In the genomic region with DNA sequence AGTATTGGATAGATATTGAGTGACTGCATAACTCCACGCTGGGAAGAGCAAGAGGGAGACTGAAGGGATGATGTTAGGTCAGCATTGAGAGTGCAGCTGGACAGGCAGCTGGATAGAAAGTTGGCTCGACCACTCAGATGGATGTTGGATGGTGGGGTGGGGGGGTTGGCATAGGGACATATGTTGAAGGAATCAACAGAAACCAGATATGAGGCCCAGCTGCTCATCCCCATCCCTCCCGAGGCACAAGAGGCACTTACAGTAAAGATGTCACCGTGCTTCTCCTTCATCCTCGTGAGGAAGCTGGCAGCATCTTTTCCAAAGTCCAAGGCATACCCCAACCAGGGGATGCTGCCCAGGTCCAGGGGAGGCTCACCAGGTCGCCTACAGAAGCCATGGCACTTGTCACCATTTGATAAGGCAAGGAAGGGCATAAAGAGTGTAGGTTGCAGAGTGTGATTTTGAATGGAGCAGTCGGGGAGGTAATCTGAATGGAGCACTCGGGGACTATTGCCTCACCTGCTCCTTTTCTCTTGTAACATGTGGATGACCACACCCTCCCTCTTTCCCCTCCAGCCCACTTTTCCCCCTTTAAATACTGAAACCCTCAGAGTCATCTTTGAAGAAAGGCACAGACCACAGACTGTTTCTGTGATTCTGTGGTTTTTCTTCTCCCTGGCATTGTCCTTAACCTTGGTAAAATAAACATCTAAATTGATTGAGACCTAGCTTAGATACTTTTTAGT, we compare ENCODE assay signal across 28 cellular contexts. TPM values are rescaled to one million over a fixed set of nuclear protein-coding genes. Genes with fewer than 3 reads are reported as not detected.
DNase-seq lines count a peak whose midpoint lies in the region; ATAC-seq and TF ChIP-seq lines count a peak whose summit lies in the region.
"Had no signal": no experiment of that assay in that cellular context is flagged by ENCODE, and none has a peak within 500 bp of the region (broad histone marks: within the 10 kb centered on the region; RNA-seq: fewer than 3 reads in every experiment).

No MANE protein-coding gene starts in this region.

- TF ChIP-seq CTCF in ascending aorta (IDR thresholded peaks at IDR 0.05) (no peak), brain microvascular endothelial cell (IDR thresholded peaks at IDR 0.05; ENCODE audit: low read depth, low read length, missing control alignments) (no peak)

- no peaks in the 10 kb centered on the region for H3K27me3 ChIP-seq in ascending aorta
- H3K27me3 ChIP-seq in brain microvascular endothelial cell (replicated peaks), result no peaks in the 10 kb centered on the region
- H3K27me3 ChIP-seq: adrenal gland, body of pancreas, esophagus muscularis mucosa, upper lobe of left lung had no signal

- DNase-seq in activated effector memory CD4-positive, alpha-beta T cell treated with anti-CD3 and anti-CD28 coated beads, Interleukin-2, amount 50 U/mL, for 16 hours, result peak; percentile 34
- DNase-seq in activated effector memory CD4-positive, alpha-beta T cell treated with Interleukin-2 at 50 U/mL for 16 hours, result no peak
- peak; percentile 78 for DNase-seq in NCI-H524 treated with DMSO at 0.1 percent for 48 hours (lab: John Stamatoyannopoulos, UW)
- no peak for DNase-seq in ascending aorta (ENCODE audit: low spot score in 2 of 2)
- no peak for DNase-seq in brain microvascular endothelial cell
- no peak for DNase-seq in NCI-H526 (lab: John Stamatoyannopoulos, UW)
- DNase-seq: activated CD4-positive, alpha-beta memory T cell treated with anti-CD3 and anti-CD28 coated beads for 36 hours; activated CD4-positive, CD25-positive, alpha-beta regulatory T cell treated with anti-CD3 and anti-CD28 coated beads, Interleukin-2, amount 50 U/mL, for 72 hours; adrenal gland; AML-193; body of pancreas; CD4-positive, alpha-beta memory T cell; EL; foreskin fibroblast; GOT3; KBM-7; NCI-H1930; NCI-H2227 treated with DMSO at 0.1 percent for 48 hours; NCI-H748 treated with DMSO at 0.1 percent for 48 hours; OCI-M1; SK-N-SH; stimulated activated CD4-positive, alpha-beta T cell treated with anti-CD3 and anti-CD28 coated beads, Interleukin-4, amount 100 ng/mL, for 24 hours; upper lobe of left lung had no signal

- no peaks in the 10 kb centered on the region for H3K9me3 ChIP-seq in ascending aorta
- H3K9me3 ChIP-seq: adrenal gland, body of pancreas, esophagus muscularis mucosa, SK-N-SH had no signal

- in situ Hi-C loops in brain microvascular endothelial cell (cut with HindIII; ENCODE audit: low pct_ligation_motif_present, low sequenced_read_pairs), result no loop called here

- peak overlapping the region; percentile 97 to 100 for H3K27ac ChIP-seq in ascending aorta
- no peak overlapping the region for H3K27ac ChIP-seq in brain microvascular endothelial cell
- H3K27ac ChIP-seq: adrenal gland, body of pancreas, upper lobe of left lung had no signal

- no peak for ATAC-seq in HG03565 (IDR thresholded peaks at IDR 0.05; ENCODE audit: unreplicated experiment)
- ATAC-seq: body of pancreas, left lobe of liver had no signal

- H3K36me3 ChIP-seq in ascending aorta (peaks cover 49 to 51% of the 10 kb centered on the region in 2 donors), brain microvascular endothelial cell (replicated peaks) (peaks cover 11% of the 10 kb centered on the region)
- H3K36me3 ChIP-seq: adrenal gland, upper lobe of left lung had no signal

- intact Hi-C loops in ascending aorta (cut with DNase I), result loop anchor here (5.0 to 10.0 kb wide), 2 partner anchors 165 to 387 kb away; partner anchors contain the start of genes B4GALT5 and RNF114

- H3K4me3 ChIP-seq in ascending aorta, result no peak overlapping the region
- no peak overlapping the region for H3K4me3 ChIP-seq in brain microvascular endothelial cell (ENCODE audit: low read depth, low read length)
- H3K4me3 ChIP-seq: adrenal gland, body of pancreas, esophagus muscularis mucosa, upper lobe of left lung had no signal

- peaks cover 0 to 49% of the 10 kb centered on the region in 2 donors for H3K4me1 ChIP-seq in ascending aorta
- H3K4me1 ChIP-seq: adrenal gland, body of pancreas had no signal

RNA-seq across cellular contexts. Expression of gene PTGIS, which starts 18.0 kb away (rescaled TPM):
- 288 TPM for total RNA-seq in ascending aorta
- total RNA-seq: A673; CD4-positive, alpha-beta memory T cell; MCF 10A had no signal

Comparison
In these comparisons a context has a peak if more than half of its experiments do, and no peak if none do; other contexts are left out.
1. DNase-seq: peak in activated effector memory CD4-positive, alpha-beta T cell treated with anti-CD3 and anti-CD28 coated beads, Interleukin-2, amount 50 U/mL, for 16 hours (single experiment) and NCI-H524 treated with DMSO at 0.1 percent for 48 hours (single experiment); none in activated effector memory CD4-positive, alpha-beta T cell treated with Interleukin-2 at 50 U/mL for 16 hours (single experiment), ascending aorta (0 of 2), brain microvascular endothelial cell (single experiment) and NCI-H526 (0 of 2).